Comparison of ENCODE assay signal across 14 cellular contexts in genomic region chr15:90774731-90775521, GRCh38. TPM values are rescaled to one million over a fixed set of nuclear protein-coding genes. Genes with fewer than 3 reads are reported as not detected.
DNase-seq lines count a peak whose midpoint lies in the region; ATAC-seq, FAIRE-seq and TF ChIP-seq lines count a peak whose summit lies in the region.
"Had no signal": no experiment of that assay in that cellular context is flagged by ENCODE, and none has a peak within 500 bp of the region (broad histone marks: within the 10 kb centered on the region; RNA-seq: fewer than 3 reads in every experiment).

No MANE protein-coding gene starts in this region.

- no peaks in the 10 kb centered on the region for H4K20me1 ChIP-seq in fibroblast of lung (ENCODE audit: control insufficient read depth, extremely low read depth, insufficient read depth, low read length)

- peak; percentile 13 for DNase-seq in 8988T
- peak; percentile 33 for DNase-seq in H54 (ENCODE audit: insufficient read length, low spot score)
- DNase-seq in SW 1271 (lab: John Stamatoyannopoulos, UW): peak; percentile 21 to 69
- DNase-seq in fibroblast of lung (ENCODE audit: low read depth in 2 of 2): peak; percentile 14 to 88
- no peak for DNase-seq in DMS 273 treated with DMSO at 0.1 percent for 48 hours (lab: John Stamatoyannopoulos, UW)
- DNase-seq: activated CD4-positive, alpha-beta T cell treated with anti-CD3 and anti-CD28 coated beads for 48 hours; activated naive CD4-positive, alpha-beta T cell treated with anti-CD3 and anti-CD28 coated beads for 36 hours; GDM1; left ventricle myocardium inferior; NCI-H524; stimulated activated CD8-positive, alpha-beta memory T cell treated with anti-CD3 and anti-CD28 coated beads, Interleukin-4, amount 100 ng/mL, for 48 hours had no signal

- no peaks in the 10 kb centered on the region for H3K79me2 ChIP-seq in fibroblast of lung (ENCODE audit: control insufficient read depth, insufficient read depth, low read length)

- peaks cover 2% of the 10 kb centered on the region for H3K4me1 ChIP-seq in fibroblast of lung (ENCODE audit: control insufficient read depth, extremely low read depth, insufficient read depth, low read length)

- no peak overlapping the region for H3K27ac ChIP-seq in fibroblast of lung (ENCODE audit: insufficient read depth, low read length)
- H3K27ac ChIP-seq: left ventricle myocardium inferior had no signal

- no peaks in the 10 kb centered on the region for H3K9me3 ChIP-seq in fibroblast of lung (ENCODE audit: control insufficient read depth, insufficient read depth, low read depth, low read length)
- H3K9me3 ChIP-seq: left ventricle myocardium inferior had no signal

- H3K9ac ChIP-seq in fibroblast of lung (ENCODE audit: insufficient read depth, low read length): no peak overlapping the region

- no peak overlapping the region for H3K4me3 ChIP-seq in fibroblast of lung (replicated peaks in 1 of 4; ENCODE audit: control extremely low read depth in 1 of 4, insufficient read depth in 1 of 4, low read depth in 3 of 4, low read length in 4 of 4)
- H3K4me3 ChIP-seq: left ventricle myocardium inferior had no signal

- FAIRE-seq in H54 (lab: Jason Lieb, UNC): peak; percentile 58

- ATAC-seq in HG03097 (IDR thresholded peaks at IDR 0.05; ENCODE audit: low FRiP score, unreplicated experiment): no peak
- no peak for ATAC-seq in HG03354 (IDR thresholded peaks at IDR 0.05; ENCODE audit: poor library complexity, severe bottlenecking, unreplicated experiment)
- ATAC-seq in HG03432 (IDR thresholded peaks at IDR 0.05; ENCODE audit: unreplicated experiment): no peak

- TF ChIP-seq POLR2A in H54 (IDR thresholded peaks at IDR 0.05; ENCODE audit: low read depth, low read length): no peak

- no peaks in the 10 kb centered on the region for H3K36me3 ChIP-seq in fibroblast of lung (ENCODE audit: control insufficient read depth, insufficient read depth, low read length)

- H2AFZ ChIP-seq in fibroblast of lung (ENCODE audit: low read length): no peak overlapping the region

- TF ChIP-seq CTCF in fibroblast of lung (conservative IDR thresholded peaks at IDR 0.05 in 1 of 2, IDR thresholded peaks at IDR 0.05 in 1 of 2; ENCODE audit: low read depth in 1 of 2, low read length in 2 of 2): no peak

- no peaks in the 10 kb centered on the region for H3K27me3 ChIP-seq in fibroblast of lung (ENCODE audit: control insufficient read depth, insufficient read depth, low read length)

- no peak overlapping the region for H3K4me2 ChIP-seq in fibroblast of lung (ENCODE audit: extremely low read depth, insufficient read depth, low read length)

RNA-seq across cellular contexts. Expression of gene BLM, which starts 57.8 kb away (rescaled TPM):
- 0.26 and 1.5 TPM in 2 replicates for total RNA-seq in fibroblast of lung
- polyA plus RNA-seq in fibroblast of lung: 1.7 and 3.7 TPM in 2 replicates
- 1.9 and 5.5 TPM in 2 replicates for polyA plus RNA-seq in fibroblast of lung (2012)
- 2.4 TPM in 1 of 2 replicates, not detected in the other for polyA minus RNA-seq in fibroblast of lung (ENCODE audit: low replicate concordance)
